Comparison of ENCODE assay signal across 23 cellular contexts in genomic region chr20:62323980-62324906, GRCh38.
"Had no signal": no experiment of that assay in that cellular context is flagged by ENCODE, and none has a peak within 500 bp of the region (broad histone marks: within the 10 kb centered on the region; RNA-seq: fewer than 3 reads in every experiment).

No MANE protein-coding gene starts in this region.

- H3K36me3 Mint-ChIP-seq: natural killer cell treated with Interleukin-12 subunit alpha and Interleukin-12 subunit beta and Interleukin-15 and Interleukin-18, amount 100 ng/mL, for 72 hours; stimulated activated effector memory CD8-positive, alpha-beta T cell treated with anti-CD3 and anti-CD28 coated beads, Interleukin-12 subunit alpha, Interleukin-12 subunit beta, amount 100 ng/mL, for 72 hours; type B pancreatic cell had no signal

- H3K9me3 ChIP-seq: esophagus muscularis mucosa, gastrocnemius medialis, heart right ventricle, left lung, lower lobe of right lung, pancreas, suprapubic skin, thyroid gland had no signal

- H3K9ac ChIP-seq: neural progenitor cell had no signal

- H2AFZ ChIP-seq: neural progenitor cell had no signal

- H3K27ac ChIP-seq: esophagus muscularis mucosa, gastrocnemius medialis, heart right ventricle, left lung, lower lobe of right lung, neural progenitor cell, pancreas, suprapubic skin, thyroid gland had no signal

- H3K4me2 ChIP-seq: neural progenitor cell had no signal

- H3K4me3 Mint-ChIP-seq: natural killer cell treated with Interleukin-12 subunit alpha and Interleukin-12 subunit beta and Interleukin-15 and Interleukin-18, amount 100 ng/mL, for 72 hours; stimulated activated effector memory CD8-positive, alpha-beta T cell treated with anti-CD3 and anti-CD28 coated beads, Interleukin-12 subunit alpha, Interleukin-12 subunit beta, amount 100 ng/mL, for 72 hours; type B pancreatic cell had no signal

- H3K9me3 Mint-ChIP-seq: natural killer cell treated with Interleukin-12 subunit alpha and Interleukin-12 subunit beta and Interleukin-15 and Interleukin-18, amount 100 ng/mL, for 72 hours; neural progenitor cell; stimulated activated effector memory CD8-positive, alpha-beta T cell treated with anti-CD3 and anti-CD28 coated beads, Interleukin-12 subunit alpha, Interleukin-12 subunit beta, amount 100 ng/mL, for 72 hours; type B pancreatic cell had no signal

- ATAC-seq: gastrocnemius medialis; heart right ventricle; left lung; lower lobe of right lung; pancreas; right cardiac atrium; stimulated activated effector memory CD8-positive, alpha-beta T cell treated with anti-CD3 and anti-CD28 coated beads, Interleukin-12 subunit alpha, Interleukin-12 subunit beta, amount 100 ng/mL, for 72 hours; stimulated activated naive CD8-positive, alpha-beta T cell treated with anti-CD3 and anti-CD28 coated beads, Interleukin-15, Interleukin-2, amounts not matched to agents 100 U/mL and 50 U/mL, for 24 hours had no signal

- H3K27me3 Mint-ChIP-seq: natural killer cell treated with Interleukin-12 subunit alpha and Interleukin-12 subunit beta and Interleukin-15 and Interleukin-18, amount 100 ng/mL, for 72 hours; progenitor cell of endocrine pancreas; type B pancreatic cell had no signal

- H3K4me1 Mint-ChIP-seq: neural progenitor cell had no signal

- H3K4me1 ChIP-seq: gastrocnemius medialis, heart right ventricle, left lung, lower lobe of right lung, neural progenitor cell, pancreas, thyroid gland had no signal

- H3K4me3 ChIP-seq: esophagus muscularis mucosa, gastrocnemius medialis, heart right ventricle, left lung, lower lobe of right lung, neural progenitor cell, pancreas, suprapubic skin, thyroid gland had no signal

- H3K27ac Mint-ChIP-seq: natural killer cell treated with Interleukin-12 subunit alpha and Interleukin-12 subunit beta and Interleukin-15 and Interleukin-18, amount 100 ng/mL, for 72 hours; neural progenitor cell; progenitor cell of endocrine pancreas; stimulated activated effector memory CD8-positive, alpha-beta T cell treated with anti-CD3 and anti-CD28 coated beads, Interleukin-12 subunit alpha, Interleukin-12 subunit beta, amount 100 ng/mL, for 72 hours; type B pancreatic cell had no signal

- DNase-seq: effector memory CD4-positive, alpha-beta T cell; gastrocnemius medialis; hypothalamus; islet precursor cell; lower lobe of right lung; mesenchymal stem cell; midbrain; occipital lobe; stimulated activated CD4-positive, alpha-beta T cell treated with anti-CD3 and anti-CD28 coated beads, Interleukin-4, amount 100 ng/mL, for 1 hour; stimulated activated CD8-positive, alpha-beta memory T cell treated with anti-CD3 and anti-CD28 coated beads, Interleukin-4, amount 100 ng/mL, for 48 hours; stimulated activated naive CD8-positive, alpha-beta T cell treated with anti-CD3 and anti-CD28 coated beads, Interleukin-15, Interleukin-2, amounts not matched to agents 100 U/mL and 50 U/mL, for 24 hours; thyroid gland had no signal

- H3K27me3 ChIP-seq: esophagus muscularis mucosa, gastrocnemius medialis, heart right ventricle, left lung, neural progenitor cell, pancreas, suprapubic skin, thyroid gland had no signal
